Comparison of ENCODE assay signal across 10 cellular contexts in the genomic region with DNA sequence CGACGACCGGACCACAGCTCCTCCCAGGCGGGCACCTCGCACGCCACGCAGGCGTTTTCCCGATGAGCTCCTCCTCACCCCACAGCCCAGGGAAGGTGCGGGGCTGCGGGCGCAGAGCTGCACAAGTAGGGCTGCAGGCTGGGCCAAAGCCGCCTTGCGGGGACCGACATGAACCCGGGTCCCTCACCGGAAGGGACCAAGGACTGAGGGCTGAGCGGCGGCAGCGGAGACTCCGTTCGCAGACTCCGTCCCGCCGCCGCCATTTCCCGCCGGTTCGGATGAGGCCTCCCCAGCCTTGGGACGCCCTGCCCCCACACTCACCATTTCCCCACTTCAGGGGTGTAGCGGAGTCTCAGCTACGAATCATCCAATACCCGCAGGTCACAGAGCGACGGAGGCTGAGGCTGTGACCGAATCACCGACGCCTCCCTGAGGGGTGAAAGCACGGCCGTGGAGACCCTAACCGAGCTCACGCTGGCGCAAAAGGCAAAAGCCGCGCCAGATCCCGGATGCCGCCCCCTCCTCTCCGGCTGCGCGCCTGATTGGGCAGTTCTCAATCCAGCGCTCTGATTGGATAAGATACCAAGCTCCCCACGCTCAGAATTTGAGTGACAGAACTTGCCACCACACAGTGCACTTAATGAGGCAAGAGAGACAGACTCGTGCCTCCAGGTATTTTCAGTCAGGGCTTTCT. TPM values are rescaled to one million over a fixed set of nuclear protein-coding genes. Genes with fewer than 3 reads are reported as not detected.
DNase-seq lines count a peak whose midpoint lies in the region; ATAC-seq and TF ChIP-seq lines count a peak whose summit lies in the region.
"Had no signal": no experiment of that assay in that cellular context is flagged by ENCODE, and none has a peak within 500 bp of the region (broad histone marks: within the 10 kb centered on the region; RNA-seq: fewer than 3 reads in every experiment).

A gene (minus strand): TSS at position 488 of the 694 bp plus-strand sequence. CDS start 164 bp downstream, at position 324.

- peak within 1 kb of the TSS; percentile 80 to 86 for H3K4me3 Mint-ChIP-seq in H9
- peak within 1 kb of the TSS; percentile 81 for H3K4me3 Mint-ChIP-seq in MCF 10A (ENCODE audit: unreplicated experiment)
- peak within 1 kb of the TSS in 2 of 7 donors; percentile 1 to 61 for H3K4me3 Mint-ChIP-seq in CD8-positive, alpha-beta memory T cell
- H3K4me3 Mint-ChIP-seq: activated T-cell treated with anti-CD3 and anti-CD28 coated beads, Interleukin-2, amount 50 U/mL, for 24 hours; stimulated activated naive CD8-positive, alpha-beta T cell treated with anti-CD3 and anti-CD28 coated beads, Interleukin-15, Interleukin-2, amounts not matched to agents 100 ng/mL and 50 ng/mL, for 24 hours had no signal

- no peak within 1 kb of the TSS for H2AFZ ChIP-seq in H9 (ENCODE audit: low read length)

- H4K5ac ChIP-seq in H9 (ENCODE audit: insufficient read length, low read depth, low read length) = peak within 1 kb of the TSS; percentile 98

- no peak within 1 kb of the TSS for H2BK120ac ChIP-seq in H9 (ENCODE audit: low read depth, low read length, poor library complexity, severe bottlenecking)

- H3K27ac Mint-ChIP-seq in H9 (peak within 1 kb of the TSS in 1 of 3 experiments; percentile 95; a peak in 3 of 7 replicates), MCF 10A (ENCODE audit: low read depth, unreplicated experiment) (peak within 1 kb of the TSS; percentile 49)
- no peak within 1 kb of the TSS for H3K27ac Mint-ChIP-seq in CD8-positive, alpha-beta memory T cell
- H3K27ac Mint-ChIP-seq: activated T-cell treated with anti-CD3 and anti-CD28 coated beads, Interleukin-2, amount 50 U/mL, for 24 hours had no signal

- peak within 1 kb of the TSS; percentile 86 for H2BK5ac ChIP-seq in H9 (ENCODE audit: insufficient read length, low read length)

- H3K4me1 ChIP-seq in H9 (ENCODE audit: insufficient read depth, low read length) (peaks cover 5% of the 10 kb centered on the region; the same call in 1 of the 2 replicates), skeletal muscle satellite cell (ENCODE audit: control insufficient read depth, insufficient read depth, low read length) (no peaks in the 10 kb centered on the region)
- no peaks in the 10 kb centered on the region for H3K4me1 ChIP-seq in CD8-positive, alpha-beta memory T cell (ENCODE audit: insufficient read depth, low read length)

- H3K36me3 ChIP-seq in skeletal muscle satellite cell (ENCODE audit: insufficient read depth, low read length) = no peaks in the 10 kb centered on the region
- H3K36me3 ChIP-seq in CD8-positive, alpha-beta memory T cell (ENCODE audit: insufficient read depth, low read length) = no peaks in the 10 kb centered on the region

- H3K4me2 ChIP-seq in H9 (ENCODE audit: insufficient read depth, insufficient read length, low read length) = peak within 1 kb of the TSS; percentile 92
- H3K4me2 ChIP-seq in skeletal muscle satellite cell (ENCODE audit: low read length) = peak within 1 kb of the TSS; percentile 49

- H4K91ac ChIP-seq in H9 (ENCODE audit: insufficient read length, low read depth, low read length) = peak within 1 kb of the TSS; percentile 82

- H3K4ac ChIP-seq in H9 (ENCODE audit: low read depth, low read length) = no peak within 1 kb of the TSS

- TF ChIP-seq CTCF in H9 (conservative IDR thresholded peaks at IDR 0.05) (no peak), MCF 10A (IDR thresholded peaks at IDR 0.05; ENCODE audit: unreplicated experiment) (no peak)

- no peak for DNase-seq in H9
- peak; percentile 89 for DNase-seq in MCF 10A (ENCODE audit: unreplicated experiment)
- DNase-seq in iPS-NIHi11 (ENCODE audit: low spot score) = peak; percentile 93
- no peak for DNase-seq in CD8-positive, alpha-beta memory T cell
- DNase-seq in activated effector memory CD4-positive, alpha-beta T cell treated with Interleukin-2 at 50 U/mL for 16 hours = no peak
- DNase-seq: activated T-cell treated with anti-CD3 and anti-CD28 coated beads, Interleukin-2, amount 50 U/mL, for 24 hours had no signal

- intact Hi-C loops in MCF 10A (cut with micrococcal nuclease) = no loop called here

- H2BK15ac ChIP-seq in H9 (ENCODE audit: low read depth, low read length) = peak within 1 kb of the TSS; percentile 91; the same call in 1 of the 2 replicates

- no peak within 1 kb of the TSS for H3K23ac ChIP-seq in H9 (ENCODE audit: insufficient read length, low read depth, low read length)

- peak within 1 kb of the TSS; percentile 94 for H3K56ac ChIP-seq in H9 (ENCODE audit: insufficient read length, low read depth, low read length)

- H2AK5ac ChIP-seq in H9 (ENCODE audit: insufficient read length, low read length) = no peak within 1 kb of the TSS

- no peaks in the 10 kb centered on the region for H3K9me3 ChIP-seq in H9 (ENCODE audit: control insufficient read depth, low read depth, low read length)
- no peaks in the 10 kb centered on the region for H3K9me3 ChIP-seq in skeletal muscle satellite cell (replicated peaks; ENCODE audit: low read length)
- no peaks in the 10 kb centered on the region for H3K9me3 ChIP-seq in CD8-positive, alpha-beta memory T cell (ENCODE audit: low read length)

- H2BK12ac ChIP-seq in H9 (ENCODE audit: insufficient read length, low read depth, low read length) = peak within 1 kb of the TSS; percentile 8

- H3K9me3 Mint-ChIP-seq in H9 (peaks cover 73 to 78% of the 10 kb centered on the region in 2 experiments), MCF 10A (ENCODE audit: unreplicated experiment) (peaks cover 21% of the 10 kb centered on the region)
- H3K9me3 Mint-ChIP-seq in CD8-positive, alpha-beta memory T cell = peaks cover 25 to 75% (median 61%) of the 10 kb centered on the region in 5 donors

- ATAC-seq in HG02610 (IDR thresholded peaks at IDR 0.05; ENCODE audit: unreplicated experiment) = no peak
- no peak for ATAC-seq in HG02981 (IDR thresholded peaks at IDR 0.05; ENCODE audit: unreplicated experiment)

- H3K79me1 ChIP-seq in H9 (ENCODE audit: insufficient read depth, low read depth, low read length, poor library complexity, severe bottlenecking) = peaks cover 5% of the 10 kb centered on the region

- CTCF ChIA-PET in MCF 10A (lab: Yijun Ruan, JAX) = interaction anchor here (0.6 kb wide), 1 partner anchor 9 kb away, joined by 3 read pairs; no protein-coding TSS in a partner anchor
- CTCF ChIA-PET in CD8-positive, alpha-beta memory T cell (lab: Charles Lee) = no interaction called here

- H3K23me2 ChIP-seq in H9 (ENCODE audit: insufficient read length, low read depth, low read length, poor library complexity, severe bottlenecking) = peaks cover 3% of the 10 kb centered on the region

- no peak within 1 kb of the TSS for H2BK20ac ChIP-seq in H9 (ENCODE audit: low read depth, low read length, poor library complexity, severe bottlenecking)

- no CpG with 5 or more reads among the region's 53 CpGs for WGBS in H9 (ENCODE audit: extremely low coverage, insufficient read length, low lambda C conversion rate)

- H3T11ph ChIP-seq in H9 (ENCODE audit: low read length) = no peak within 1 kb of the TSS

- POLR2A ChIA-PET in MCF 10A (lab: Yijun Ruan, JAX) = interaction anchor here (0.6 to 2.4 kb wide), 11 partner anchors 10 to 252 kb away, joined by 3 to 7 read pairs (median 3); a partner anchor contains a TSS
- POLR2A ChIA-PET in CD8-positive, alpha-beta memory T cell (lab: Charles Lee) = no interaction called here

- H3K4me1 Mint-ChIP-seq in H9 (peaks cover 5 to 10% of the 10 kb centered on the region in 2 experiments), MCF 10A (ENCODE audit: insufficient read depth, unreplicated experiment) (no peaks in the 10 kb centered on the region)
- peaks cover 10 to 18% (median 17%) of the 10 kb centered on the region in 3 donors for H3K4me1 Mint-ChIP-seq in CD8-positive, alpha-beta memory T cell

- TSS peak; percentile 28 for BruUV-seq in MCF 10A (replicated peaks; lab: Mats Ljungman, UMichigan)

- no peaks in the 10 kb centered on the region; the same call in none of the 2 replicates for H3K27me3 Mint-ChIP-seq in H9 (ENCODE audit: low read depth)
- H3K27me3 Mint-ChIP-seq in MCF 10A (ENCODE audit: insufficient read depth, unreplicated experiment) = no peaks in the 10 kb centered on the region
- peaks cover 21 to 30% of the 10 kb centered on the region in 2 donors for H3K27me3 Mint-ChIP-seq in CD8-positive, alpha-beta memory T cell

- H4K20me1 ChIP-seq in H9 (ENCODE audit: control insufficient read depth, insufficient read depth, insufficient read length) = no peaks in the 10 kb centered on the region

- H4K8ac ChIP-seq in H9 (replicated peaks; ENCODE audit: insufficient read length, low read depth, low read length) = no peak within 1 kb of the TSS

- H3K9ac ChIP-seq in H9 (ENCODE audit: extremely low read depth, insufficient read length, low read length) = peak within 1 kb of the TSS; percentile 99
- no peak within 1 kb of the TSS for H3K9ac ChIP-seq in skeletal muscle satellite cell (ENCODE audit: low read depth, low read length)

- H3K27ac ChIP-seq in H9 (ENCODE audit: insufficient read length, low read depth, low read length) = peak within 1 kb of the TSS; percentile 65
- no peak within 1 kb of the TSS for H3K27ac ChIP-seq in CD8-positive, alpha-beta memory T cell (ENCODE audit: low read depth, low read length)

- peak within 1 kb of the TSS; percentile 98 for H3K14ac ChIP-seq in H9 (ENCODE audit: insufficient read depth, low read length)

- peak within 1 kb of the TSS; percentile 96 for H3K18ac ChIP-seq in H9 (ENCODE audit: insufficient read length, low read depth, low read length)

- H3K27me3 ChIP-seq in H9 (ENCODE audit: insufficient read depth, low read length) (no peaks in the 10 kb centered on the region), skeletal muscle satellite cell (ENCODE audit: control insufficient read depth, insufficient read depth, low read length) (no peaks in the 10 kb centered on the region)
- H3K27me3 ChIP-seq in CD8-positive, alpha-beta memory T cell (ENCODE audit: insufficient read depth, low read length, poor library complexity, severe bottlenecking) = no peaks in the 10 kb centered on the region

- peaks cover 32% of the 10 kb centered on the region; the same call in 1 of the 2 replicates for H3K79me2 ChIP-seq in H9 (ENCODE audit: insufficient read depth, low read length)

- peaks cover 22 to 26% (median 22%) of the 10 kb centered on the region in 3 experiments for H3K36me3 Mint-ChIP-seq in H9 (ENCODE audit: insufficient read depth in 1 of 3, low read depth in 3 of 3)
- no peaks in the 10 kb centered on the region for H3K36me3 Mint-ChIP-seq in MCF 10A (ENCODE audit: insufficient read depth, unreplicated experiment)
- H3K36me3 Mint-ChIP-seq in CD8-positive, alpha-beta memory T cell = peaks cover 0 to 17% (median 5%) of the 10 kb centered on the region in 3 donors

- H3K4me3 ChIP-seq in skeletal muscle satellite cell (ENCODE audit: low read length) = no peak within 1 kb of the TSS
- no peak within 1 kb of the TSS for H3K4me3 ChIP-seq in CD8-positive, alpha-beta memory T cell (ENCODE audit: low read length)

RNA-seq across cellular contexts. Expression of the gene that starts here (rescaled TPM):
- total RNA-seq in H9 (2021) (13.4 and 13.6 TPM in 2 replicates), MCF 10A (2022) (0.47 and 0.88 TPM in 2 replicates)
- total RNA-seq in skeletal muscle satellite cell (2012; rRNA removed) = under 0.01 and 0.25 TPM in 2 replicates
- not detected for total RNA-seq in CD8-positive, alpha-beta memory T cell
- not detected for polyA plus RNA-seq in CD8-positive, alpha-beta memory T cell

Comparison
In these comparisons a context has a peak if more than half of its experiments do, and no peak if none do; other contexts are left out.
1. Peak in DNase-seq in MCF 10A; RNA of the gene not detected or under 1 TPM.